1 cellular context compared by ENCODE assay signal in the genomic region with DNA sequence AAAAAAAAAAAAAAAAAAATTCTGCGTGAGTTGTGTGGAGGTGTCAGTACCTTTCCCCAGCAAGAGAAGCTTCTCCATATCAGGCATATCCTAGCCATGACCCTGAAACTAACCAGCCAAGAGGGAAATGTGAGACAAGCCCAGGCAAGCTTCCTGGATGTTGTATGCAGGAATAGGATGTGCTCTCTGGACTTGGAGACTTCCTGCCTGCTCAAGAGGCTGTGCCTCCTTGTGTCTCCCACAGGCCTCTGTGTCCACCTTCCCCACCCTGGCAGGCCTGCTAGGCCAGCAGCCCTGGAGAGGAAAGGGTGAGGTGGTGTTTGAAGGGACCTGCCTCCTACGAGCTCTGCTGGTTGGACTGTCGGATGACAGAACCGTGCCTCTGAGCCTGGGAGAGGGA.
TF ChIP-seq lines count a peak whose summit lies in the region.

No MANE protein-coding gene starts in this region.

TF ChIP-seq in K562, 482 proteins besides CTCF, POLR2A, EP300 and RAD21:
- no peak for TF ChIP-seq ZBTB17 (CRISPR knock-in tag; IDR thresholded peaks at IDR 0.05)
- no peak for TF ChIP-seq POLR2AphosphoS2 (IDR thresholded peaks at IDR 0.05; ENCODE audit: low read length)
- TF ChIP-seq, protein P1, sequence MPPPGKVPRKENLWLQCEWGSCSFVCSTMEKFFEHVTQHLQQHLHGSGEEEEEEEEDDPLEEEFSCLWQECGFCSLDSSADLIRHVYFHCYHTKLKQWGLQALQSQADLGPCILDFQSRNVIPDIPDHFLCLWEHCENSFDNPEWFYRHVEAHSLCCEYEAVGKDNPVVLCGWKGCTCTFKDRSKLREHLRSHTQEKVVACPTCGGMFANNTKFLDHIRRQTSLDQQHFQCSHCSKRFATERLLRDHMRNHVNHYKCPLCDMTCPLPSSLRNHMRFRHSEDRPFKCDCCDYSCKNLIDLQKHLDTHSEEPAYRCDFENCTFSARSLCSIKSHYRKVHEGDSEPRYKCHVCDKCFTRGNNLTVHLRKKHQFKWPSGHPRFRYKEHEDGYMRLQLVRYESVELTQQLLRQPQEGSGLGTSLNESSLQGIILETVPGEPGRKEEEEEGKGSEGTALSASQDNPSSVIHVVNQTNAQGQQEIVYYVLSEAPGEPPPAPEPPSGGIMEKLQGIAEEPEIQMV (tag; conservative IDR thresholded peaks at IDR 0.05; ENCODE audit: low read depth): no peak
- no peak for TF ChIP-seq FUS (optimal IDR thresholded peaks at IDR 0.05; ENCODE audit: low read depth, low read length)
- no peak for TF ChIP-seq ETV6 (IDR thresholded peaks at IDR 0.05; ENCODE audit: borderline replicate concordance in 1 of 2, low read depth in 2 of 2, low read length in 1 of 2)
- TF ChIP-seq ETV6 (CRISPR knock-in tag; IDR thresholded peaks at IDR 0.05; ENCODE audit: borderline replicate concordance): no peak
- no peak for TF ChIP-seq DIDO1 (tag; IDR thresholded peaks at IDR 0.05; ENCODE audit: low read depth)
- TF ChIP-seq, protein P2, sequence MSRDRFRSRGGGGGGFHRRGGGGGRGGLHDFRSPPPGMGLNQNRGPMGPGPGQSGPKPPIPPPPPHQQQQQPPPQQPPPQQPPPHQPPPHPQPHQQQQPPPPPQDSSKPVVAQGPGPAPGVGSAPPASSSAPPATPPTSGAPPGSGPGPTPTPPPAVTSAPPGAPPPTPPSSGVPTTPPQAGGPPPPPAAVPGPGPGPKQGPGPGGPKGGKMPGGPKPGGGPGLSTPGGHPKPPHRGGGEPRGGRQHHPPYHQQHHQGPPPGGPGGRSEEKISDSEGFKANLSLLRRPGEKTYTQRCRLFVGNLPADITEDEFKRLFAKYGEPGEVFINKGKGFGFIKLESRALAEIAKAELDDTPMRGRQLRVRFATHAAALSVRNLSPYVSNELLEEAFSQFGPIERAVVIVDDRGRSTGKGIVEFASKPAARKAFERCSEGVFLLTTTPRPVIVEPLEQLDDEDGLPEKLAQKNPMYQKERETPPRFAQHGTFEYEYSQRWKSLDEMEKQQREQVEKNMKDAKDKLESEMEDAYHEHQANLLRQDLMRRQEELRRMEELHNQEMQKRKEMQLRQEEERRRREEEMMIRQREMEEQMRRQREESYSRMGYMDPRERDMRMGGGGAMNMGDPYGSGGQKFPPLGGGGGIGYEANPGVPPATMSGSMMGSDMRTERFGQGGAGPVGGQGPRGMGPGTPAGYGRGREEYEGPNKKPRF (IDR thresholded peaks at IDR 0.05; ENCODE audit: low read depth, low read length): no peak
- TF ChIP-seq, protein P3, sequence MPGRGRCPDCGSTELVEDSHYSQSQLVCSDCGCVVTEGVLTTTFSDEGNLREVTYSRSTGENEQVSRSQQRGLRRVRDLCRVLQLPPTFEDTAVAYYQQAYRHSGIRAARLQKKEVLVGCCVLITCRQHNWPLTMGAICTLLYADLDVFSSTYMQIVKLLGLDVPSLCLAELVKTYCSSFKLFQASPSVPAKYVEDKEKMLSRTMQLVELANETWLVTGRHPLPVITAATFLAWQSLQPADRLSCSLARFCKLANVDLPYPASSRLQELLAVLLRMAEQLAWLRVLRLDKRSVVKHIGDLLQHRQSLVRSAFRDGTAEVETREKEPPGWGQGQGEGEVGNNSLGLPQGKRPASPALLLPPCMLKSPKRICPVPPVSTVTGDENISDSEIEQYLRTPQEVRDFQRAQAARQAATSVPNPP (IDR thresholded peaks at IDR 0.05; ENCODE audit: borderline replicate concordance, insufficient read depth, insufficient read length): no peak
- TF ChIP-seq GABPB1 (CRISPR knock-in tag; IDR thresholded peaks at IDR 0.05): no peak
- no peak for TF ChIP-seq PML (IDR thresholded peaks at IDR 0.05; ENCODE audit: low read length)
- TF ChIP-seq SREBF2 (CRISPR knock-in tag; IDR thresholded peaks at IDR 0.05): no peak
- TF ChIP-seq, protein P4, sequence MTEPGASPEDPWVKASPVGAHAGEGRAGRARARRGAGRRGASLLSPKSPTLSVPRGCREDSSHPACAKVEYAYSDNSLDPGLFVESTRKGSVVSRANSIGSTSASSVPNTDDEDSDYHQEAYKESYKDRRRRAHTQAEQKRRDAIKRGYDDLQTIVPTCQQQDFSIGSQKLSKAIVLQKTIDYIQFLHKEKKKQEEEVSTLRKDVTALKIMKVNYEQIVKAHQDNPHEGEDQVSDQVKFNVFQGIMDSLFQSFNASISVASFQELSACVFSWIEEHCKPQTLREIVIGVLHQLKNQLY (CRISPR knock-in tag; conservative IDR thresholded peaks at IDR 0.05): no peak
- no peak for TF ChIP-seq PHF21A (IDR thresholded peaks at IDR 0.05; ENCODE audit: borderline replicate concordance, low read depth)
- TF ChIP-seq NFIC (IDR thresholded peaks at IDR 0.05): no peak
